Comparison of ENCODE assay signal across 6 cellular contexts in the genomic region with DNA sequence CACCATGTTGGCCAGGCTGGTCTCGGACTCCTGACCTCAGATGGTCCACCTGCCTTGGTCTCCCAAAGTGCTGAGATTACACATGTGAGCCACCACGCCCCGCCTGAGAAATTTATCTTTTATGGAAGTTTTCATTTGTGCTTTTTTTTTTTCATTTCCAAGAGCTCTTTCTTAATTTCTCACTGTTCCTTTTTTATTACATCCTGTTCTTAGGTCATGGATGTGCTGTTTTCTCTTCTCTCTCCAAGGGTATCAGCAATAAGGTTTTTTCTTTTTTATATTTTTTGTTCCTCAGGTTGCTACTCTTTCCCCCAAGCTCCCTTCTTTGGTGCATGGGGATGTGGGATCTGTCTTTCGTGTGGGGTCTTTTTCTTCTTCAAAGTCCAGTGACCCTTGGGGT.
"Had no signal": no experiment of that assay in that cellular context is flagged by ENCODE, and none has a peak within 500 bp of the region (broad histone marks: within the 10 kb centered on the region; RNA-seq: fewer than 3 reads in every experiment).

No MANE protein-coding gene starts in this region.

- H3K4me3 ChIP-seq: K562 had no signal

- DNase-seq: IMR-90, KBM-7, KG1 had no signal

- H3K27ac ChIP-seq: HL-60 had no signal

- H3K4me1 Mint-ChIP-seq: IgD-negative memory B cell had no signal

- ATAC-seq: K562 had no signal
